8 cellular contexts compared by ENCODE assay signal in genomic region chr14:36662258-36662542, GRCh38. TPM values are rescaled to one million over a fixed set of nuclear protein-coding genes. Genes with fewer than 3 reads are reported as not detected.
DNase-seq lines count a peak whose midpoint lies in the region; ATAC-seq and TF ChIP-seq lines count a peak whose summit lies in the region.

No MANE protein-coding gene starts in this region.

- H3K4me1 ChIP-seq in SJSA1 (replicated peaks) = peaks cover 22% of the 10 kb centered on the region
- H3K4me1 ChIP-seq in skeletal muscle satellite cell (ENCODE audit: control insufficient read depth, insufficient read depth, low read length) = peaks cover 51% of the 10 kb centered on the region

- H3K4me1 Mint-ChIP-seq in glutamatergic neuron (ENCODE audit: low read depth, unreplicated experiment) = peaks cover 9% of the 10 kb centered on the region

- H3K9ac ChIP-seq in skeletal muscle satellite cell (ENCODE audit: low read depth, low read length) = peak overlapping the region; percentile 84

- H3K27ac Mint-ChIP-seq in glutamatergic neuron (ENCODE audit: unreplicated experiment) = no peak overlapping the region

- H3K27ac ChIP-seq in SJSA1 = peak overlapping the region; percentile 22; the same call in 1 of the 2 replicates

- peaks cover 56% of the 10 kb centered on the region for H3K27me3 Mint-ChIP-seq in glutamatergic neuron (ENCODE audit: unreplicated experiment)

- ATAC-seq in HG03097 (IDR thresholded peaks at IDR 0.05; ENCODE audit: low FRiP score, unreplicated experiment) = no peak

- peaks cover 8% of the 10 kb centered on the region for H3K9me3 Mint-ChIP-seq in glutamatergic neuron (ENCODE audit: unreplicated experiment)

- TF ChIP-seq CTCF in GM12875 (IDR thresholded peaks at IDR 0.05; ENCODE audit: borderline replicate concordance, insufficient read depth, low read depth, low read length) (no peak), glutamatergic neuron (IDR thresholded peaks at IDR 0.05; ENCODE audit: partially characterized antibody, unreplicated experiment) (no peak)

- H3K36me3 Mint-ChIP-seq in glutamatergic neuron (ENCODE audit: unreplicated experiment) = no peaks in the 10 kb centered on the region

- H3K4me3 ChIP-seq in GM12875 (ENCODE audit: low read depth, low read length) (peak overlapping the region; percentile 34), SJSA1 (peak overlapping the region; percentile 52), skeletal muscle satellite cell (ENCODE audit: low read length) (peak overlapping the region; percentile 76)

- peak overlapping the region; percentile 94 for H3K4me2 ChIP-seq in skeletal muscle satellite cell (ENCODE audit: low read length)

- H3K27me3 ChIP-seq in SJSA1 (replicated peaks) = no peaks in the 10 kb centered on the region
- H3K27me3 ChIP-seq in skeletal muscle satellite cell (ENCODE audit: control insufficient read depth, insufficient read depth, low read length) = peaks cover 62% of the 10 kb centered on the region

- H3K9me3 ChIP-seq in SJSA1 (replicated peaks) = no peaks in the 10 kb centered on the region
- no peaks in the 10 kb centered on the region for H3K9me3 ChIP-seq in skeletal muscle satellite cell (replicated peaks; ENCODE audit: low read length)

- DNase-seq in SJSA1 (ENCODE audit: low read depth in 1 of 2, low spot score in 2 of 2) (peak in 1 of 2 experiments; percentile 60), glutamatergic neuron (no peak), CD1c-positive myeloid dendritic cell (ENCODE audit: extremely low spot score) (no peak), UCSD-AML1 (lab: John Stamatoyannopoulos, UW; ENCODE audit: unreplicated experiment) (no peak), foreskin melanocyte (no peak)

- H3K36me3 ChIP-seq in SJSA1 = peaks cover 20% of the 10 kb centered on the region
- no peaks in the 10 kb centered on the region for H3K36me3 ChIP-seq in skeletal muscle satellite cell (ENCODE audit: insufficient read depth, low read length)

- peak overlapping the region; percentile 92 for H3K4me3 Mint-ChIP-seq in glutamatergic neuron (ENCODE audit: unreplicated experiment)

RNA-seq across cellular contexts. Expression of gene PAX9, which starts 0.5 kb away (rescaled TPM):
- total RNA-seq in SJSA1 (2014; rRNA removed; shearing (Covaris generic)) = 1.0 and 3.8 TPM in 2 replicates
- not detected for total RNA-seq in glutamatergic neuron (ENCODE audit: unreplicated experiment)
- total RNA-seq in skeletal muscle satellite cell (2012; rRNA removed) = 1.7 and 2.0 TPM in 2 replicates
